Comparison of ENCODE assay signal across 1 cellular context in the genomic region with DNA sequence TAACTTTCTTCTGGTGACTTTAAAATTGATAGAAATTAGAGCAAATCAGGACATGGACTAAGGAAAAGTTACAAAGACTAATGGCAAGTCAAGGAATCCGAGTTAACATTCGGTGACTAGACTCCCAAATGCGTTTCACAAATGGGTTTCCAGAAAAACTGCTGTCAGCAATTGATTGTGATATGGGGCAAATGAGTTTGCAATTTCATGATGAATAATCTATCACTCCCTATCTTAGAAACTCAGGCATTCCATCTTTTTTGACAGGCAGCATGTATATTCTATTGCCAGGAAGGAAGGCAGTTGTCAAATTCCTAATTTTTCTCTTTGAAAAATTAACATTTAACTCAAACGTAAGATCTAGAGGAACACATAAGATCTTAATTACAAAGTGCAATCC.
TF ChIP-seq lines count a peak whose summit lies in the region.

No MANE protein-coding gene starts in this region.

TF ChIP-seq in K562, 482 proteins besides CTCF, POLR2A, EP300 and RAD21 (continued from another document and continues in another):
- TF ChIP-seq ZNF316 (IDR thresholded peaks at IDR 0.05) (0 out of 2 replicates have a peak, but pooled peaks have one; percentile 16), THRAP3 (IDR thresholded peaks at IDR 0.05; ENCODE audit: borderline replicate concordance) (no peak), CCNT2 (IDR thresholded peaks at IDR 0.05; ENCODE audit: borderline replicate concordance, extremely low read depth, insufficient read length, low read depth, low read length) (no peak), FOSL1 (tag; conservative IDR thresholded peaks at IDR 0.05) (no peak), FOXJ2 (tag; IDR thresholded peaks at IDR 0.05) (no peak), ZZZ3 (IDR thresholded peaks at IDR 0.05) (no peak), HLTF (IDR thresholded peaks at IDR 0.05) (no peak), C11orf30 (IDR thresholded peaks at IDR 0.05; ENCODE audit: low read depth) (peak; percentile 37; the same call in 1 of the 2 replicates), TCF3 (CRISPR knock-in tag; IDR thresholded peaks at IDR 0.05) (0 out of 2 replicates have a peak, but pooled peaks have one; percentile 9), NFE2 (IDR thresholded peaks at IDR 0.05; ENCODE audit: low read depth) (peak; percentile 34; the same call in 1 of the 2 replicates), MAFG (tag; conservative IDR thresholded peaks at IDR 0.05) (peak; percentile 66), EHMT2 (IDR thresholded peaks at IDR 0.05) (no peak), ZKSCAN3 (CRISPR knock-in tag; IDR thresholded peaks at IDR 0.05) (no peak), RNF2 (IDR thresholded peaks at IDR 0.05) (no peak), PBX2 (CRISPR knock-in tag; IDR thresholded peaks at IDR 0.05; ENCODE audit: low read depth) (no peak), PBX2 (tag; conservative IDR thresholded peaks at IDR 0.05; ENCODE audit: low read depth) (peak; percentile 64), MTA2 (IDR thresholded peaks at IDR 0.05; ENCODE audit: low read depth) (no peak), ASH1L (IDR thresholded peaks at IDR 0.05; ENCODE audit: borderline replicate concordance, low read depth, partially characterized antibody) (no peak), BHLHE40 (IDR thresholded peaks at IDR 0.05; ENCODE audit: low read length) (no peak), ZBTB33 (CRISPR knock-in tag; IDR thresholded peaks at IDR 0.05) (no peak), HNRNPLL (IDR thresholded peaks at IDR 0.05; ENCODE audit: low read depth, low read length, poor library complexity, severe bottlenecking) (no peak), ZNF133 (CRISPR knock-in tag; IDR thresholded peaks at IDR 0.05) (no peak), ZNF124 (CRISPR knock-in tag; IDR thresholded peaks at IDR 0.05) (no peak), CBFA2T3 (IDR thresholded peaks at IDR 0.05) (peak; percentile 50; the same call in 1 of the 2 replicates), SPI1 (IDR thresholded peaks at IDR 0.05; ENCODE audit: borderline replicate concordance, low read depth, low read length) (no peak), MCM2 (IDR thresholded peaks at IDR 0.05; ENCODE audit: low read depth) (no peak), ZNF785 (CRISPR knock-in tag; IDR thresholded peaks at IDR 0.05) (no peak), PCBP1 (IDR thresholded peaks at IDR 0.05; ENCODE audit: low read depth, low read length, poor library complexity, severe bottlenecking) (no peak), KAT8 (IDR thresholded peaks at IDR 0.05; ENCODE audit: low read depth) (no peak), BACH1 (tag; IDR thresholded peaks at IDR 0.05) (no peak), ZNF311 (CRISPR knock-in tag; IDR thresholded peaks at IDR 0.05) (no peak), CHD1 (IDR thresholded peaks at IDR 0.05; ENCODE audit: low read length) (no peak), L3MBTL2 (IDR thresholded peaks at IDR 0.05) (no peak), RFX5 (IDR thresholded peaks at IDR 0.05; ENCODE audit: low read depth, low read length) (no peak), ZNF609 (CRISPR knock-in tag; IDR thresholded peaks at IDR 0.05; ENCODE audit: borderline replicate concordance) (no peak)
- TF ChIP-seq, protein P1, sequence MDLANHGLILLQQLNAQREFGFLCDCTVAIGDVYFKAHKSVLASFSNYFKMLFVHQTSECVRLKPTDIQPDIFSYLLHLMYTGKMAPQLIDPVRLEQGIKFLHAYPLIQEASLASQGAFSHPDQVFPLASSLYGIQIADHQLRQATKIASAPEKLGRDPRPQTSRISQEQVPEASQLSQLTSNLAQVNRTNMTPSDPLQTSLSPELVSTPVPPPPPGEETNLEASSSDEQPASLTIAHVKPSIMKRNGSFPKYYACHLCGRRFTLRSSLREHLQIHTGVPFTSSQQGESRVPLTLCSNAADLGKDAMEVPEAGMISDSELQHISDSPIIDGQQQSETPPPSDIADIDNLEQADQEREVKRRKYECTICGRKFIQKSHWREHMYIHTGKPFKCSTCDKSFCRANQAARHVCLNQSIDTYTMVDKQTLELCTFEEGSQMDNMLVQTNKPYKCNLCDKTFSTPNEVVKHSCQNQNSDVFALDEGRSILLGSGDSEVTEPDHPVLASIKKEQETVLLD (IDR thresholded peaks at IDR 0.05), result no peak
- TF ChIP-seq, protein P2, sequence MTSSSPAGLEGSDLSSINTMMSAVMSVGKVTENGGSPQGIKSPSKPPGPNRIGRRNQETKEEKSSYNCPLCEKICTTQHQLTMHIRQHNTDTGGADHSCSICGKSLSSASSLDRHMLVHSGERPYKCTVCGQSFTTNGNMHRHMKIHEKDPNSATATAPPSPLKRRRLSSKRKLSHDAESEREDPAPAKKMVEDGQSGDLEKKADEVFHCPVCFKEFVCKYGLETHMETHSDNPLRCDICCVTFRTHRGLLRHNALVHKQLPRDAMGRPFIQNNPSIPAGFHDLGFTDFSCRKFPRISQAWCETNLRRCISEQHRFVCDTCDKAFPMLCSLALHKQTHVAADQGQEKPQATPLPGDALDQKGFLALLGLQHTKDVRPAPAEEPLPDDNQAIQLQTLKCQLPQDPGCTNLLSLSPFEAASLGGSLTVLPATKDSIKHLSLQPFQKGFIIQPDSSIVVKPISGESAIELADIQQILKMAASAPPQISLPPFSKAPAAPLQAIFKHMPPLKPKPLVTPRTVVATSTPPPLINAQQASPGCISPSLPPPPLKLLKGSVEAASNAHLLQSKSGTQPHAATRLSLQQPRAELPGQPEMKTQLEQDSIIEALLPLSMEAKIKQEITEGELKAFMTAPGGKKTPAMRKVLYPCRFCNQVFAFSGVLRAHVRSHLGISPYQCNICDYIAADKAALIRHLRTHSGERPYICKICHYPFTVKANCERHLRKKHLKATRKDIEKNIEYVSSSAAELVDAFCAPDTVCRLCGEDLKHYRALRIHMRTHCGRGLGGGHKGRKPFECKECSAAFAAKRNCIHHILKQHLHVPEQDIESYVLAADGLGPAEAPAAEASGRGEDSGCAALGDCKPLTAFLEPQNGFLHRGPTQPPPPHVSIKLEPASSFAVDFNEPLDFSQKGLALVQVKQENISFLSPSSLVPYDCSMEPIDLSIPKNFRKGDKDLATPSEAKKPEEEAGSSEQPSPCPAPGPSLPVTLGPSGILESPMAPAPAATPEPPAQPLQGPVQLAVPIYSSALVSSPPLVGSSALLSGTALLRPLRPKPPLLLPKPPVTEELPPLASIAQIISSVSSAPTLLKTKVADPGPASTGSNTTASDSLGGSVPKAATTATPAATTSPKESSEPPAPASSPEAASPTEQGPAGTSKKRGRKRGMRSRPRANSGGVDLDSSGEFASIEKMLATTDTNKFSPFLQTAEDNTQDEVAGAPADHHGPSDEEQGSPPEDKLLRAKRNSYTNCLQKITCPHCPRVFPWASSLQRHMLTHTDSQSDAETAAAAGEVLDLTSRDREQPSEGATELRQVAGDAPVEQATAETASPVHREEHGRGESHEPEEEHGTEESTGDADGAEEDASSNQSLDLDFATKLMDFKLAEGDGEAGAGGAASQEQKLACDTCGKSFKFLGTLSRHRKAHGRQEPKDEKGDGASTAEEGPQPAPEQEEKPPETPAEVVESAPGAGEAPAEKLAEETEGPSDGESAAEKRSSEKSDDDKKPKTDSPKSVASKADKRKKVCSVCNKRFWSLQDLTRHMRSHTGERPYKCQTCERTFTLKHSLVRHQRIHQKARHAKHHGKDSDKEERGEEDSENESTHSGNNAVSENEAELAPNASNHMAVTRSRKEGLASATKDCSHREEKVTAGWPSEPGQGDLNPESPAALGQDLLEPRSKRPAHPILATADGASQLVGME (CRISPR knock-in tag; IDR thresholded peaks at IDR 0.05), result no peak
- TF ChIP-seq, protein P3, sequence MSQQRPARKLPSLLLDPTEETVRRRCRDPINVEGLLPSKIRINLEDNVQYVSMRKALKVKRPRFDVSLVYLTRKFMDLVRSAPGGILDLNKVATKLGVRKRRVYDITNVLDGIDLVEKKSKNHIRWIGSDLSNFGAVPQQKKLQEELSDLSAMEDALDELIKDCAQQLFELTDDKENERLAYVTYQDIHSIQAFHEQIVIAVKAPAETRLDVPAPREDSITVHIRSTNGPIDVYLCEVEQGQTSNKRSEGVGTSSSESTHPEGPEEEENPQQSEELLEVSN (IDR thresholded peaks at IDR 0.05; ENCODE audit: borderline replicate concordance in 1 of 2, extremely low read depth in 1 of 2, insufficient read depth in 1 of 2, insufficient read length in 1 of 2, low read depth in 1 of 2, low read length in 1 of 2, poor library complexity in 1 of 2, severe bottlenecking in 1 of 2), result no peak
- TF ChIP-seq, protein P4, sequence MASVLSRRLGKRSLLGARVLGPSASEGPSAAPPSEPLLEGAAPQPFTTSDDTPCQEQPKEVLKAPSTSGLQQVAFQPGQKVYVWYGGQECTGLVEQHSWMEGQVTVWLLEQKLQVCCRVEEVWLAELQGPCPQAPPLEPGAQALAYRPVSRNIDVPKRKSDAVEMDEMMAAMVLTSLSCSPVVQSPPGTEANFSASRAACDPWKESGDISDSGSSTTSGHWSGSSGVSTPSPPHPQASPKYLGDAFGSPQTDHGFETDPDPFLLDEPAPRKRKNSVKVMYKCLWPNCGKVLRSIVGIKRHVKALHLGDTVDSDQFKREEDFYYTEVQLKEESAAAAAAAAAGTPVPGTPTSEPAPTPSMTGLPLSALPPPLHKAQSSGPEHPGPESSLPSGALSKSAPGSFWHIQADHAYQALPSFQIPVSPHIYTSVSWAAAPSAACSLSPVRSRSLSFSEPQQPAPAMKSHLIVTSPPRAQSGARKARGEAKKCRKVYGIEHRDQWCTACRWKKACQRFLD (CRISPR knock-in tag; IDR thresholded peaks at IDR 0.05), result no peak
- TF ChIP-seq, protein P5, sequence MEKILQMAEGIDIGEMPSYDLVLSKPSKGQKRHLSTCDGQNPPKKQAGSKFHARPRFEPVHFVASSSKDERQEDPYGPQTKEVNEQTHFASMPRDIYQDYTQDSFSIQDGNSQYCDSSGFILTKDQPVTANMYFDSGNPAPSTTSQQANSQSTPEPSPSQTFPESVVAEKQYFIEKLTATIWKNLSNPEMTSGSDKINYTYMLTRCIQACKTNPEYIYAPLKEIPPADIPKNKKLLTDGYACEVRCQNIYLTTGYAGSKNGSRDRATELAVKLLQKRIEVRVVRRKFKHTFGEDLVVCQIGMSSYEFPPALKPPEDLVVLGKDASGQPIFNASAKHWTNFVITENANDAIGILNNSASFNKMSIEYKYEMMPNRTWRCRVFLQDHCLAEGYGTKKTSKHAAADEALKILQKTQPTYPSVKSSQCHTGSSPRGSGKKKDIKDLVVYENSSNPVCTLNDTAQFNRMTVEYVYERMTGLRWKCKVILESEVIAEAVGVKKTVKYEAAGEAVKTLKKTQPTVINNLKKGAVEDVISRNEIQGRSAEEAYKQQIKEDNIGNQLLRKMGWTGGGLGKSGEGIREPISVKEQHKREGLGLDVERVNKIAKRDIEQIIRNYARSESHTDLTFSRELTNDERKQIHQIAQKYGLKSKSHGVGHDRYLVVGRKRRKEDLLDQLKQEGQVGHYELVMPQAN (IDR thresholded peaks at IDR 0.05; ENCODE audit: borderline replicate concordance), result no peak
